ENCODE assay signal across 13 cellular contexts in genomic region chr20:2626853-2627541, GRCh38. TPM values are rescaled to one million over a fixed set of nuclear protein-coding genes. Genes with fewer than 3 reads are reported as not detected.
DNase-seq lines count a peak whose midpoint lies in the region; ATAC-seq, FAIRE-seq and TF ChIP-seq lines count a peak whose summit lies in the region.
"Had no signal": no experiment of that assay in that cellular context is flagged by ENCODE, and none has a peak within 500 bp of the region (broad histone marks: within the 10 kb centered on the region; RNA-seq: fewer than 3 reads in every experiment).

No MANE protein-coding gene starts in this region.

- H3K4me1 Mint-ChIP-seq in activated CD4-positive, alpha-beta T cell treated with anti-CD3 and anti-CD28 coated beads, Interleukin-2, amount 10 ng/mL, durations not matched to agents 24 days and 14 days, result no peaks in the 10 kb centered on the region
- H3K4me1 Mint-ChIP-seq: CD4-positive, alpha-beta memory T cell; memory B cell had no signal

- no peaks in the 10 kb centered on the region for H3K9me3 ChIP-seq in BE2C
- H3K9me3 ChIP-seq: adrenal gland had no signal

- no peaks in the 10 kb centered on the region for H3K27me3 ChIP-seq in BE2C
- H3K27me3 ChIP-seq: adrenal gland had no signal

- H3K27me3 Mint-ChIP-seq in activated CD4-positive, alpha-beta T cell treated with anti-CD3 and anti-CD28 coated beads, Interleukin-2, amount 10 ng/mL, durations not matched to agents 24 days and 14 days, result peaks cover 34% of the 10 kb centered on the region

- no peaks in the 10 kb centered on the region for H3K4me1 ChIP-seq in BE2C
- H3K4me1 ChIP-seq: adrenal gland had no signal

- 56 to 58% methylated on average over 9 of the region's 9 CpGs for WGBS in lower leg skin, 2 donors

- no peak for ATAC-seq in HG02981 (IDR thresholded peaks at IDR 0.05; ENCODE audit: unreplicated experiment)
- ATAC-seq: right cardiac atrium had no signal

- H3K9me3 Mint-ChIP-seq in activated CD4-positive, alpha-beta T cell treated with anti-CD3 and anti-CD28 coated beads, Interleukin-2, amount 10 ng/mL, durations not matched to agents 24 days and 14 days, result no peaks in the 10 kb centered on the region

- no peak overlapping the region for H3K4me3 Mint-ChIP-seq in activated CD4-positive, alpha-beta T cell treated with anti-CD3 and anti-CD28 coated beads, Interleukin-2, amount 10 ng/mL, durations not matched to agents 24 days and 14 days
- H3K4me3 Mint-ChIP-seq: CD4-positive, alpha-beta memory T cell; memory B cell had no signal

- no peak for TF ChIP-seq CTCF in BE2C (IDR thresholded peaks at IDR 0.05; ENCODE audit: low read depth, low read length)
- TF ChIP-seq CTCF in astrocyte of the cerebellum (IDR thresholded peaks at IDR 0.05; ENCODE audit: low read depth, low read length, missing control alignments), result no peak
- TF ChIP-seq CTCF in lower leg skin (IDR thresholded peaks at IDR 0.05), result no peak

- in situ Hi-C loops in astrocyte of the cerebellum (cut with HindIII; ENCODE audit: low sequenced_read_pairs), result no loop called here

- intact Hi-C loops in lower leg skin (cut with DNase I; ENCODE audit: low total_unique reads), result no loop called here
- intact Hi-C loops in activated CD4-positive, alpha-beta T cell treated with anti-CD3 and anti-CD28 coated beads, Interleukin-2, amount 10 ng/mL, durations not matched to agents 24 days and 14 days (cut with micrococcal nuclease), result no loop called here

- H3K4me3 ChIP-seq in BE2C (ENCODE audit: low read depth, low read length) (no peak overlapping the region), astrocyte of the cerebellum (ENCODE audit: low read depth, low read length) (no peak overlapping the region), lower leg skin (ENCODE audit: low read depth, poor library complexity, severe bottlenecking) (no peak overlapping the region)
- H3K4me3 ChIP-seq: adrenal gland had no signal

- H3K36me3 ChIP-seq in BE2C, result no peaks in the 10 kb centered on the region
- H3K36me3 ChIP-seq: adrenal gland had no signal

- H3K36me3 Mint-ChIP-seq in activated CD4-positive, alpha-beta T cell treated with anti-CD3 and anti-CD28 coated beads, Interleukin-2, amount 10 ng/mL, durations not matched to agents 24 days and 14 days (ENCODE audit: low read depth), result no peaks in the 10 kb centered on the region

- peak; percentile 10 for DNase-seq in BE2C
- DNase-seq in HTR-8/SVneo (ENCODE audit: insufficient read length, low spot score), result no peak
- DNase-seq in astrocyte of the cerebellum (ENCODE audit: low read depth), result peak; percentile 45
- DNase-seq in kidney tubule cell (ENCODE audit: low spot score), result peak; percentile 87
- DNase-seq in GM03348 (ENCODE audit: low spot score), result no peak
- DNase-seq in lower leg skin (ENCODE audit: low spot score in 2 of 2), result no peak
- no peak for DNase-seq in activated CD4-positive, alpha-beta T cell treated with anti-CD3 and anti-CD28 coated beads, Interleukin-2, amount 10 ng/mL, durations not matched to agents 24 days and 14 days
- DNase-seq: adrenal gland; CD4-positive, alpha-beta memory T cell; KG1; right cardiac atrium had no signal

- H3K27ac Mint-ChIP-seq in activated CD4-positive, alpha-beta T cell treated with anti-CD3 and anti-CD28 coated beads, Interleukin-2, amount 10 ng/mL, durations not matched to agents 24 days and 14 days, result no peak overlapping the region
- H3K27ac Mint-ChIP-seq: CD4-positive, alpha-beta memory T cell; memory B cell had no signal

- FAIRE-seq in HTR-8/SVneo (lab: Jason Lieb, UNC), result peak; percentile 96

- TF ChIP-seq POLR2A in lower leg skin (IDR thresholded peaks at IDR 0.05), result no peak

RNA-seq across cellular contexts. Expression of gene NOP56, which starts 25.4 kb away (rescaled TPM):
- polyA plus RNA-seq in BE2C (2012; ENCODE audit: insufficient read depth, insufficient read length, low read depth), result 325 TPM
- 10 to 100 TPM; 51.5 to 64.7 (median 56.6) TPM for total RNA-seq in lower leg skin
- total RNA-seq in activated CD4-positive, alpha-beta T cell treated with anti-CD3 and anti-CD28 coated beads, Interleukin-2, amount 10 ng/mL, durations not matched to agents 24 days and 14 days, result 884 and 899 TPM in 2 replicates

RNA-seq across cellular contexts. Expression of gene IDH3B, which starts 37.0 kb away (rescaled TPM):
- 151 TPM for polyA plus RNA-seq in BE2C (2012; ENCODE audit: insufficient read depth, insufficient read length, low read depth)
- 100 to 1,000 TPM; 121 to 151 (median 126) TPM for total RNA-seq in lower leg skin
- 121 and 127 TPM in 2 replicates for total RNA-seq in activated CD4-positive, alpha-beta T cell treated with anti-CD3 and anti-CD28 coated beads, Interleukin-2, amount 10 ng/mL, durations not matched to agents 24 days and 14 days

Comparison
In these comparisons a context has a peak if more than half of its experiments do, and no peak if none do; other contexts are left out.
1. DNase-seq: peak in BE2C (single experiment), astrocyte of the cerebellum (single experiment) and kidney tubule cell (single experiment); none in HTR-8/SVneo (single experiment), GM03348 (single experiment), lower leg skin (0 of 2) and activated CD4-positive, alpha-beta T cell treated with anti-CD3 and anti-CD28 coated beads, Interleukin-2, amount 10 ng/mL, durations not matched to agents 24 days and 14 days (single experiment).
2. RNA of gene NOP56, which starts 25.4 kb away (total RNA-seq): 884 to 899 TPM in activated CD4-positive, alpha-beta T cell treated with anti-CD3 and anti-CD28 coated beads, Interleukin-2, amount 10 ng/mL, durations not matched to agents 24 days and 14 days; 51.5 to 64.7 TPM in lower leg skin; every median in the first group is over 10 times any median in the second.